In genomic region chr7:10677668-10678232, GRCh38 we compare ENCODE assay signal across 22 cellular contexts.
"Had no signal": no experiment of that assay in that cellular context is flagged by ENCODE, and none has a peak within 500 bp of the region (broad histone marks: within the 10 kb centered on the region; RNA-seq: fewer than 3 reads in every experiment).

No MANE protein-coding gene starts in this region.

- DNase-seq: activated CD4-positive, alpha-beta T cell treated with anti-CD3 and anti-CD28 coated beads for 4 hours; activated CD8-positive, alpha-beta memory T cell treated with anti-CD3 and anti-CD28 coated beads, Interleukin-2, amount 50 U/mL, for 4 hours; activated CD8-positive, alpha-beta T cell treated with anti-CD3 and anti-CD28 coated beads for 36 hours; activated naive CD4-positive, alpha-beta T cell treated with anti-CD3 and anti-CD28 coated beads, Interleukin-2, amount 50 U/mL, for 16 hours; activated naive CD8-positive, alpha-beta T cell treated with anti-CD3 and anti-CD28 coated beads, Interleukin-2, amount 10 ng/mL, durations not matched to agents 7 days and 5 days; anterior cingulate cortex; KG1; NCI-H1092; NCI-H1417; NCI-H1930; NCI-H2107; NCI-H226; NCI-H69; NK-92 treated with Interleukin-12 subunit alpha and Interleukin-12 subunit beta, amount 100 ng/mL, for 24 hours; PC-9; T-helper 1 cell; WERI-Rb-1 had no signal

- H3K4me2 ChIP-seq: PC-9 had no signal

- H3K36me3 ChIP-seq: adrenal gland, WERI-Rb-1 had no signal

- H3K27ac Mint-ChIP-seq: activated CD8-positive, alpha-beta T cell treated with anti-CD3 and anti-CD28 coated beads for 36 hours; activated naive CD8-positive, alpha-beta T cell treated with anti-CD3 and anti-CD28 coated beads, Interleukin-2, amount 10 ng/mL, durations not matched to agents 7 days and 5 days had no signal

- H3K9me3 Mint-ChIP-seq: activated CD8-positive, alpha-beta T cell treated with anti-CD3 and anti-CD28 coated beads for 36 hours; activated naive CD8-positive, alpha-beta T cell treated with anti-CD3 and anti-CD28 coated beads, Interleukin-2, amount 10 ng/mL, durations not matched to agents 7 days and 5 days had no signal

- ATAC-seq: activated CD4-positive, CD25-positive, alpha-beta regulatory T cell treated with anti-CD3 and anti-CD28 coated beads, Interleukin-2, amount 50 U/mL, for 24 hours; activated CD8-positive, alpha-beta T cell treated with anti-CD3 and anti-CD28 coated beads for 36 hours; Right ventricle myocardium inferior had no signal

- H3K27me3 Mint-ChIP-seq: activated CD8-positive, alpha-beta T cell treated with anti-CD3 and anti-CD28 coated beads for 36 hours had no signal

- H3K4me3 ChIP-seq: adrenal gland, coronary artery, PC-9, SK-N-MC had no signal

- H3K27me3 ChIP-seq: adrenal gland had no signal

- H3K4me1 ChIP-seq: adrenal gland had no signal

- H3K4me3 Mint-ChIP-seq: activated CD8-positive, alpha-beta T cell treated with anti-CD3 and anti-CD28 coated beads for 36 hours; activated naive CD8-positive, alpha-beta T cell treated with anti-CD3 and anti-CD28 coated beads, Interleukin-2, amount 10 ng/mL, durations not matched to agents 7 days and 5 days had no signal

- H3K36me3 Mint-ChIP-seq: activated naive CD8-positive, alpha-beta T cell treated with anti-CD3 and anti-CD28 coated beads, Interleukin-2, amount 10 ng/mL, durations not matched to agents 7 days and 5 days had no signal

- H3K27ac ChIP-seq: adrenal gland, coronary artery, PC-9, SK-N-MC, WERI-Rb-1 had no signal

- H3K9me3 ChIP-seq: adrenal gland had no signal

- H3K4me1 Mint-ChIP-seq: activated naive CD8-positive, alpha-beta T cell treated with anti-CD3 and anti-CD28 coated beads, Interleukin-2, amount 10 ng/mL, durations not matched to agents 7 days and 5 days had no signal

- H2AFZ ChIP-seq: PC-9 had no signal
